In genomic region chr9:124144561-124145123, GRCh38 we compare ENCODE assay signal across 8 cellular contexts.
A peak's percentile ranks its signal among the peaks of the same experiment; 100 is the strongest.
DNase-seq lines count a peak whose midpoint lies in the region; ATAC-seq, FAIRE-seq and TF ChIP-seq lines count a peak whose summit lies in the region.
"Not testable (repeated sequence)": the region's sequence is repeated elsewhere in the genome, so short reads cannot be mapped to it uniquely, and the experiment has no call there.

No MANE protein-coding gene starts in this region.

- not testable (repeated sequence) for H3K4me2 ChIP-seq in trophoblast cell (ENCODE audit: low read length)

- not testable (repeated sequence) for H3K14ac ChIP-seq in trophoblast cell (ENCODE audit: low read length)

- TF ChIP-seq RAD21 in Ishikawa (IDR thresholded peaks at IDR 0.05; ENCODE audit: low read depth) = not testable (repeated sequence)

- not testable (repeated sequence) for H3K23ac ChIP-seq in trophoblast cell (ENCODE audit: low read length)

- peak; percentile 56 for ATAC-seq in RWPE2 (ENCODE audit: low read depth)

- no CpG with 5 or more reads among the region's 10 CpGs for WGBS in trophoblast cell (ENCODE audit: extremely low coverage, insufficient coverage, insufficient read length)

- H4K91ac ChIP-seq in trophoblast cell (ENCODE audit: low read depth, low read length) = not testable (repeated sequence)

- DNase-seq in COLO829 (ENCODE audit: low spot score) (peak; percentile 71), H54 (ENCODE audit: insufficient read length, low spot score) (peak; percentile 65), astrocyte of the hippocampus (ENCODE audit: low read depth, low spot score) (peak; percentile 76), fibroblast of gingiva (ENCODE audit: low read depth) (peak; percentile 19), iPS-NIHi11 (ENCODE audit: low spot score) (peak; percentile 35), trophoblast cell (peak; percentile 94 to 97)
- DNase-seq in RWPE2 (ENCODE audit: low spot score) = not testable (repeated sequence)

- H3K4me3 ChIP-seq in RWPE2 (ENCODE audit: severe bottlenecking); trophoblast cell (ENCODE audit: low read depth, low read length): not testable (repeated sequence)

- H2AFZ ChIP-seq in trophoblast cell (ENCODE audit: insufficient read depth, low read length, poor library complexity) = not testable (repeated sequence)

- TF ChIP-seq POLR2A in H54 (IDR thresholded peaks at IDR 0.05; ENCODE audit: low read depth, low read length) = not testable (repeated sequence)

- not testable (repeated sequence) for H3K79me2 ChIP-seq in trophoblast cell (ENCODE audit: control insufficient read depth, insufficient read depth, low read length, poor library complexity)

- H2AK5ac ChIP-seq in trophoblast cell (ENCODE audit: low read length) = not testable (repeated sequence)

- not testable (repeated sequence) for H4K12ac ChIP-seq in trophoblast cell (ENCODE audit: low read depth, low read length)

- H4K8ac ChIP-seq in trophoblast cell (ENCODE audit: low read depth, low read length) = not testable (repeated sequence)

- H2BK5ac ChIP-seq in trophoblast cell (ENCODE audit: low read depth, low read length, poor library complexity) = not testable (repeated sequence)

- H3K4me1 ChIP-seq in RWPE2 (ENCODE audit: insufficient read depth, poor library complexity, severe bottlenecking); trophoblast cell (ENCODE audit: control insufficient read depth in 1 of 2, insufficient read depth in 2 of 2, low read length in 2 of 2): not testable (repeated sequence)

- H2BK12ac ChIP-seq in trophoblast cell (ENCODE audit: low read length) = not testable (repeated sequence)

- H3K27me3 ChIP-seq in RWPE2 (ENCODE audit: insufficient read depth, poor library complexity, severe bottlenecking); trophoblast cell (ENCODE audit: insufficient read depth, low read length): not testable (repeated sequence)

- TF ChIP-seq CTCF in RWPE2 (IDR thresholded peaks at IDR 0.05; ENCODE audit: poor library complexity, severe bottlenecking) = not testable (repeated sequence)

- H3K18ac ChIP-seq in trophoblast cell (ENCODE audit: low read length) = not testable (repeated sequence)

- H3K9me3 ChIP-seq in RWPE2 (ENCODE audit: severe bottlenecking); trophoblast cell (ENCODE audit: insufficient read depth, low read depth, low read length): not testable (repeated sequence)

- not testable (repeated sequence) for FAIRE-seq in H54 (lab: Jason Lieb, UNC)

- not testable (repeated sequence) for H3K36me3 ChIP-seq in RWPE2 (ENCODE audit: low read depth); trophoblast cell (ENCODE audit: control insufficient read depth in 1 of 2, insufficient read depth in 2 of 2, low read length in 2 of 2)

- H3K4ac ChIP-seq in trophoblast cell (ENCODE audit: low read depth, low read length) = not testable (repeated sequence)

- H3K27ac ChIP-seq in RWPE2 (ENCODE audit: poor library complexity, severe bottlenecking) = peak overlapping the region; percentile 13
- not testable (repeated sequence) for H3K27ac ChIP-seq in trophoblast cell (ENCODE audit: low read depth, low read length)

- not testable (repeated sequence) for H3K9ac ChIP-seq in trophoblast cell (ENCODE audit: low read length)

- H2BK120ac ChIP-seq in trophoblast cell (ENCODE audit: insufficient read depth, low read length, poor library complexity) = not testable (repeated sequence)

- TF ChIP-seq EP300 in Ishikawa (IDR thresholded peaks at IDR 0.05; ENCODE audit: borderline replicate concordance) = not testable (repeated sequence)

- H3K79me1 ChIP-seq in trophoblast cell (ENCODE audit: low read length) = not testable (repeated sequence)

TF ChIP-seq in Ishikawa, 13 proteins besides CTCF, POLR2A, EP300 and RAD21:
- peak; percentile 27; the same call in 1 of the 2 replicates for TF ChIP-seq USF1 (IDR thresholded peaks at IDR 0.05)
